ENCODE assay signal across 7 cellular contexts in the genomic region with DNA sequence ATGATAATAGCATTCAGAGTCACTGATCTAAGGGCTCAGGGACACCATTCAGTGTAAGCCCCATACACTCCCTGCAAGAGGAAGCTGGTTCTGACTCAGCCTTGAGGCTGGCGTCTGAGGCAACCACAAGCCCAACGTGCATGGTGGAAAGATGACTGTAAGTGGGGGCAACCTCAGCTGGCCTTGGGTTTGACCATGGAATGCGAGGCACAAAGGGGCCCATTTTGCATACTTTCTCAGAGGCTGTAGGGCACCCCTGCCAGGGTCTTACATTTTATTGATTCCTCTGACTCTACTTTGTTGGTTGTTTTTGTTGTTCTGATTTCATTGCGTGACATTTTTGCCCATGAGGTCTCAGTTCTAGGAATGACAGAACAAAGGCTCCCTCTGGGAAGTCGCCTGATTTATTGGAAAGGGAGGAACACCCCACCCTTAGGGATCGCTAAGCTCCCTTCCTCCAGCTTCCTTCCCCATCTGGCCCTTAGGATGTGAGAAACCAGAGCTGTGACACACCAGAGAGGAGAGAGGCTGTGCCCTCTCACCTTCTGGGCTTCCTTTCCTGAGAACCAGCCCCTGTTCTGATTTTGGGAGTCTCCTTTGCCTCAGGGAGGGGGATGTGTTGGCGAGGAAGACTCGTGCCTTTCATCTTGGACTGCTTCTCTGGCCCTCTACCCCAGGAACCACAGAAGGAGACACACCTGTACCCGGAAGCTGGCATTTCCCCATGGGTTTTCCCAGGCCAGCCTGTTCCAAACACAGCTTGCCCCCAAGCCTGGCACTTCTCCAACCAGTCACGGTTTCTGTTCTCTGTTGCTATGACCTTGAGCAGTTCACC. TPM values are rescaled to one million over a fixed set of nuclear protein-coding genes. Genes with fewer than 3 reads are reported as not detected.
DNase-seq lines count a peak whose midpoint lies in the region; ATAC-seq, FAIRE-seq and TF ChIP-seq lines count a peak whose summit lies in the region.

No MANE protein-coding gene starts in this region.

- H3K36me3 Mint-ChIP-seq in immature natural killer cell: peaks cover 0 to 4% (median 0%) of the 10 kb centered on the region in 3 donors

- RAD21 ChIA-PET in HCT116 (lab: Charles Lee; ENCODE audit: low non-redundant PET in 1 of 2, low total read pairs in 2 of 2, uncharacterized antibody in 2 of 2, unreplicated experiment in 2 of 2): interaction anchor here in 1 of 2 experiments (0.7 kb wide), 1 partner anchor 630 kb away, joined by 3 read pairs; no protein-coding TSS in a partner anchor

- CTCF ChIA-PET in HCT116 (lab: Charles Lee): interaction anchor here (1.5 kb wide), 1 partner anchor 48 kb away, joined by 4 read pairs; no protein-coding TSS in a partner anchor

- no peak overlapping the region for H3K27ac ChIP-seq in HCT116 (ENCODE audit: low read depth, low read length)

- TF ChIP-seq POLR2A in GM12892 (IDR thresholded peaks at IDR 0.05; ENCODE audit: low read depth, low read length) (no peak), HCT116 (IDR thresholded peaks at IDR 0.05; ENCODE audit: borderline replicate concordance, extremely low read depth, insufficient read depth, insufficient read length) (no peak)

- H3K27ac Mint-ChIP-seq in immature natural killer cell: peak overlapping the region in 3 of 6 donors; percentile 6 to 82 (median 53)

- peak overlapping the region; percentile 55 for H3K4me2 ChIP-seq in HCT116 (ENCODE audit: low read length)

- no peak overlapping the region for H3K9ac ChIP-seq in HCT116 (ENCODE audit: low read length)

- intact Hi-C loops in HCT116 (cut with micrococcal nuclease): loop anchor here (10.0 kb wide), 1 partner anchor 57 kb away; a partner anchor contains a TSS

- H3K9me3 ChIP-seq in HCT116 (ENCODE audit: control insufficient read depth in 1 of 2, insufficient read depth in 1 of 2, low read depth in 1 of 2, low read length in 2 of 2) (no peaks in the 10 kb centered on the region), BE2C (no peaks in the 10 kb centered on the region)

- peaks cover 0 to 2% (median 0%) of the 10 kb centered on the region in 6 donors for H3K9me3 Mint-ChIP-seq in immature natural killer cell

- no peaks in the 10 kb centered on the region for H3K27me3 ChIP-seq in HCT116 (ENCODE audit: insufficient read depth, low read length)
- H3K27me3 ChIP-seq in BE2C: peaks cover 13% of the 10 kb centered on the region

- H3K36me3 ChIP-seq in HCT116 (ENCODE audit: control insufficient read depth in 1 of 2, insufficient read depth in 2 of 2, low read length in 2 of 2) (no peaks in the 10 kb centered on the region), BE2C (no peaks in the 10 kb centered on the region)

- H2AFZ ChIP-seq in HCT116 (ENCODE audit: low read depth, low read length, poor library complexity, severe bottlenecking): peak overlapping the region; percentile 87

- peak overlapping the region in 4 of 5 donors; percentile 16 to 76 (median 46) for H3K4me3 Mint-ChIP-seq in immature natural killer cell

- ATAC-seq in HCT116: peak; percentile 87

- H4K20me1 ChIP-seq in HCT116 (ENCODE audit: insufficient read depth): no peaks in the 10 kb centered on the region

- no peaks in the 10 kb centered on the region for H3K9me2 ChIP-seq in HCT116 (ENCODE audit: insufficient read depth)

- H3K4me3 ChIP-seq in HCT116 (replicated peaks in 1 of 2; ENCODE audit: low read depth in 1 of 2, low read length in 2 of 2) (no peak overlapping the region), BE2C (ENCODE audit: low read depth, low read length) (no peak overlapping the region)

- DNase-seq in GM12892 (ENCODE audit: insufficient read length): no peak
- peak; percentile 41 for DNase-seq in HCT116 (ENCODE audit: low read depth, low spot score)
- peak; percentile 75 for DNase-seq in NCI-H2171 (lab: John Stamatoyannopoulos, UW)
- DNase-seq in activated T-cell treated with anti-CD3 and anti-CD28 coated beads, Interleukin-2, amount 50 U/mL, for 48 hours: peak; percentile 79 to 82
- peak in 1 of 3 donors; percentile 44 for DNase-seq in immature natural killer cell
- DNase-seq in stimulated activated CD8-positive, alpha-beta memory T cell treated with anti-CD3 and anti-CD28 coated beads, Interleukin-2, amount 100 ng/mL, for 1 hour (ENCODE audit: low read depth in 2 of 2): peak; percentile 20 to 22
- no peak for DNase-seq in BE2C

- POLR2A ChIA-PET in HCT116 (lab: Charles Lee): no interaction called here

- no TSS peak for BruUV-seq in HCT116 (replicated peaks; lab: Mats Ljungman, UMichigan)

- TF ChIP-seq CTCF in HCT116 (IDR thresholded peaks at IDR 0.05 in 2 of 3, conservative IDR thresholded peaks at IDR 0.05 in 1 of 3; ENCODE audit: borderline replicate concordance in 1 of 3, insufficient read depth in 1 of 3, low read depth in 2 of 3, low read length in 2 of 3) (no peak), BE2C (IDR thresholded peaks at IDR 0.05; ENCODE audit: low read depth, low read length) (no peak)

- peak; percentile 91 for FAIRE-seq in GM12892 (lab: Jason Lieb, UNC)

- H3K27me3 Mint-ChIP-seq in immature natural killer cell (ENCODE audit: low read depth in 3 of 3): peaks cover 3 to 7% (median 4%) of the 10 kb centered on the region in 3 donors

- TF ChIP-seq RAD21 in HCT116 (IDR thresholded peaks at IDR 0.05; ENCODE audit: low read depth): no peak

- H3K4me1 Mint-ChIP-seq in immature natural killer cell: peaks cover 44 to 68% of the 10 kb centered on the region in 2 donors

- peaks cover 5 to 15% of the 10 kb centered on the region in 2 experiments; a peak in 3 of 4 replicates for H3K4me1 ChIP-seq in HCT116 (ENCODE audit: control insufficient read depth in 1 of 2, insufficient read depth in 2 of 2, low read length in 2 of 2)
- no peaks in the 10 kb centered on the region for H3K4me1 ChIP-seq in BE2C

- H3K79me2 ChIP-seq in HCT116 (ENCODE audit: insufficient read depth, low read length): no peaks in the 10 kb centered on the region

TF ChIP-seq in HCT116, 20 proteins besides CTCF, POLR2A, EP300 and RAD21:
- TF ChIP-seq SRF (IDR thresholded peaks at IDR 0.05; ENCODE audit: low read depth): no peak
- peak; percentile 47; the same call in 1 of the 2 replicates for TF ChIP-seq SP1 (IDR thresholded peaks at IDR 0.05; ENCODE audit: low read depth)
- no peak for TF ChIP-seq YY1 (IDR thresholded peaks at IDR 0.05; ENCODE audit: extremely low read depth, insufficient replicate concordance, low read depth, low read length)
- TF ChIP-seq, protein P1, sequence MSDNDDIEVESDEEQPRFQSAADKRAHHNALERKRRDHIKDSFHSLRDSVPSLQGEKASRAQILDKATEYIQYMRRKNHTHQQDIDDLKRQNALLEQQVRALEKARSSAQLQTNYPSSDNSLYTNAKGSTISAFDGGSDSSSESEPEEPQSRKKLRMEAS (IDR thresholded peaks at IDR 0.05): peak; percentile 72
- no peak for TF ChIP-seq EGR1 (IDR thresholded peaks at IDR 0.05; ENCODE audit: low read depth)
- no peak for TF ChIP-seq EZH2 (IDR thresholded peaks at IDR 0.05)
- TF ChIP-seq FOSL1 (IDR thresholded peaks at IDR 0.05; ENCODE audit: low read depth): peak; percentile 45
- 0 out of 2 replicates have a peak, but pooled peaks have one; percentile 14 for TF ChIP-seq CBX3 (IDR thresholded peaks at IDR 0.05; ENCODE audit: low read depth)
- TF ChIP-seq CEBPB (IDR thresholded peaks at IDR 0.05; ENCODE audit: low read depth): peak; percentile 17; the same call in 1 of the 2 replicates
- TF ChIP-seq, protein P2, sequence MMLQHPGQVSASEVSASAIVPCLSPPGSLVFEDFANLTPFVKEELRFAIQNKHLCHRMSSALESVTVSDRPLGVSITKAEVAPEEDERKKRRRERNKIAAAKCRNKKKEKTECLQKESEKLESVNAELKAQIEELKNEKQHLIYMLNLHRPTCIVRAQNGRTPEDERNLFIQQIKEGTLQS (IDR thresholded peaks at IDR 0.05): no peak
- no peak for TF ChIP-seq EZH2phosphoT487 (IDR thresholded peaks at IDR 0.05; ENCODE audit: borderline replicate concordance)
TF ChIP-seq in HCT116: peak in this region for 5.

RNA-seq across cellular contexts. Expression of a gene that starts 5.6 kb away (rescaled TPM):
- polyA plus RNA-seq in GM12892 (2012; ENCODE audit: missing spikeins): 89.5 TPM
- 0.25 TPM for total RNA-seq in HCT116 (2021; ENCODE audit: unreplicated experiment)
- polyA plus RNA-seq in HCT116 (2012): 0.14 and 0.21 TPM in 2 replicates
- 1 to 10 TPM in 2 of 3 donors, under 1 TPM in 1; 0.25 to 2.4 (median 1.7) TPM for polyA plus RNA-seq in immature natural killer cell
- polyA plus RNA-seq in BE2C (2012; ENCODE audit: insufficient read depth, insufficient read length, low read depth): 1.8 TPM

RNA-seq across cellular contexts. Expression of a gene that starts 52.8 kb away (rescaled TPM):
- polyA plus RNA-seq in GM12892 (2012; ENCODE audit: missing spikeins): 20.1 TPM
- total RNA-seq in HCT116 (2021; ENCODE audit: unreplicated experiment): not detected
- polyA plus RNA-seq in HCT116 (2012): 0.22 and 0.25 TPM in 2 replicates
- under 1 TPM; 0.09 to 0.46 (median 0.14) TPM for polyA plus RNA-seq in immature natural killer cell
- 1.5 TPM for polyA plus RNA-seq in BE2C (2012; ENCODE audit: insufficient read depth, insufficient read length, low read depth)

Comparison
In these comparisons a context has a peak if more than half of its experiments do, and no peak if none do; other contexts are left out.
1. DNase-seq: peak in HCT116 (single experiment), NCI-H2171 (single experiment), activated T-cell treated with anti-CD3 and anti-CD28 coated beads, Interleukin-2, amount 50 U/mL, for 48 hours (2 of 2) and stimulated activated CD8-positive, alpha-beta memory T cell treated with anti-CD3 and anti-CD28 coated beads, Interleukin-2, amount 100 ng/mL, for 1 hour (2 of 2); none in GM12892 (single experiment) and BE2C (single experiment).